In genomic region chr12:59357811-59358210, GRCh38 we compare ENCODE assay signal across 2 cellular contexts.
TF ChIP-seq lines count a peak whose summit lies in the region.

No MANE protein-coding gene starts in this region.

TF ChIP-seq in IMR-90, 13 proteins besides CTCF, POLR2A, EP300 and RAD21:
- TF ChIP-seq SMC3 (IDR thresholded peaks at IDR 0.05; ENCODE audit: low read depth, low read length) (no peak), NFE2L2 (IDR thresholded peaks at IDR 0.05; ENCODE audit: low read depth, low read length) (no peak), MAFK (IDR thresholded peaks at IDR 0.05; ENCODE audit: low read depth, low read length) (no peak), BHLHE40 (IDR thresholded peaks at IDR 0.05; ENCODE audit: low read depth, low read length) (no peak), RFX5 (IDR thresholded peaks at IDR 0.05; ENCODE audit: low read depth, low read length) (no peak), FOS (IDR thresholded peaks at IDR 0.05; ENCODE audit: low read depth, low read length) (no peak), MAZ (IDR thresholded peaks at IDR 0.05; ENCODE audit: borderline replicate concordance, low read depth, low read length) (no peak), ELK1 (IDR thresholded peaks at IDR 0.05; ENCODE audit: borderline replicate concordance, low read depth, low read length) (no peak), MXI1 (IDR thresholded peaks at IDR 0.05; ENCODE audit: borderline replicate concordance, low read depth, low read length) (no peak), RCOR1 (IDR thresholded peaks at IDR 0.05; ENCODE audit: insufficient replicate concordance, low read length) (no peak), CEBPB (IDR thresholded peaks at IDR 0.05; ENCODE audit: low read depth, low read length) (no peak), USF2 (IDR thresholded peaks at IDR 0.05; ENCODE audit: low read depth, low read length) (no peak), CHD1 (IDR thresholded peaks at IDR 0.05; ENCODE audit: low read depth, low read length) (no peak)

TF ChIP-seq in endothelial cell of umbilical vein, 7 proteins besides CTCF, POLR2A, EP300 and RAD21 (continued from another document):
- no peak for TF ChIP-seq MAX (IDR thresholded peaks at IDR 0.05; ENCODE audit: insufficient read depth, insufficient read length)
- TF ChIP-seq MYC (IDR thresholded peaks at IDR 0.05; ENCODE audit: low read depth, low read length) = no peak
- no peak for TF ChIP-seq JUN (IDR thresholded peaks at IDR 0.05; ENCODE audit: borderline replicate concordance, insufficient read depth, insufficient read length, low read depth)
- no peak for TF ChIP-seq EZH2 (IDR thresholded peaks at IDR 0.05; ENCODE audit: borderline replicate concordance, low read depth, low read length, severe bottlenecking)
- TF ChIP-seq FOS (IDR thresholded peaks at IDR 0.05; ENCODE audit: borderline replicate concordance, insufficient read depth, low read length) = no peak
- no peak for TF ChIP-seq GATA2 (IDR thresholded peaks at IDR 0.05; ENCODE audit: insufficient read depth, insufficient read length, low read depth, low read length)
